20 cellular contexts compared by ENCODE assay signal in the genomic region with DNA sequence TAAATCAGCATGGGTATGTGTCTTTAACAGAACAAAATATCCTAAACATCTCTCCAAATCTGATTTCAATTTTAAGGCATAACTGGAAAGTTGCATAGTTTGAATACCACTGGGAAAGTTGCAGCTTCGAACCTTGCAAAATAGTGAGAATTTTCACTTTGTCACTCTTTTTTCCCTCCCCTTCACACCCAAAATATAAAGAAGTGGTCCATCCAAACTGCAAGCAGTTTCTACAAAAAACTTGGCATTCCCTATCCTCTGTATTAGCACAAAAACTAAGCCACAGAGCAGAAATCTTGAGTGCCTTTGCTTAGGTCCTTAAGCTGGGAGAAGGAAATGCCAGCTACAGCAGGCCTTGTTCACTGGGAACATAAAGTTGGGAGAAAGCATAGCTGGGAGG.
DNase-seq lines count a peak whose midpoint lies in the region; ATAC-seq, FAIRE-seq and TF ChIP-seq lines count a peak whose summit lies in the region.
"Had no signal": no experiment of that assay in that cellular context is flagged by ENCODE, and none has a peak within 500 bp of the region (broad histone marks: within the 10 kb centered on the region; RNA-seq: fewer than 3 reads in every experiment).

No MANE protein-coding gene starts in this region.

- no peak for TF ChIP-seq POLR2A in GM12891 (IDR thresholded peaks at IDR 0.05; ENCODE audit: low read depth, low read length)

- H3K9me3 ChIP-seq in ascending aorta (no peaks in the 10 kb centered on the region), mesenchymal stem cell (ENCODE audit: control insufficient read depth, low read length) (no peaks in the 10 kb centered on the region), thoracic aorta (no peaks in the 10 kb centered on the region)
- H3K9me3 ChIP-seq: Caco-2, ovary, right lobe of liver, SJCRH30 had no signal

- H3K4me1 ChIP-seq in ascending aorta (peaks cover 9 to 66% of the 10 kb centered on the region in 2 donors), mesenchymal stem cell (ENCODE audit: control insufficient read depth, insufficient read depth, low read depth, low read length) (peaks cover 11% of the 10 kb centered on the region), thoracic aorta (ENCODE audit: control insufficient read depth in 1 of 2, low read depth in 2 of 2) (peaks cover 44 to 68% of the 10 kb centered on the region in 2 donors)
- H3K4me1 ChIP-seq: Caco-2 had no signal

- H2AFZ ChIP-seq in mesenchymal stem cell (ENCODE audit: low read depth, low read length): no peak overlapping the region

- no peak overlapping the region for H3K23ac ChIP-seq in mesenchymal stem cell (ENCODE audit: low read length in 2 of 2)

- H3K4ac ChIP-seq in mesenchymal stem cell (ENCODE audit: low read depth in 1 of 2, low read length in 2 of 2): no peak overlapping the region

- H3K27me3 ChIP-seq in ascending aorta: no peaks in the 10 kb centered on the region
- H3K27me3 ChIP-seq in mesenchymal stem cell (ENCODE audit: control insufficient read depth in 1 of 2, insufficient read depth in 1 of 2, low read length in 2 of 2): no peaks in the 10 kb centered on the region
- no peaks in the 10 kb centered on the region for H3K27me3 ChIP-seq in thoracic aorta (replicated peaks; ENCODE audit: insufficient read depth)
- H3K27me3 ChIP-seq: ovary, right lobe of liver, SJCRH30 had no signal

- H3K27ac ChIP-seq in ascending aorta: peak overlapping the region; percentile 69 to 80
- H3K27ac ChIP-seq in mesenchymal stem cell (ENCODE audit: low read length, poor library complexity, severe bottlenecking): no peak overlapping the region
- H3K27ac ChIP-seq in thoracic aorta: peak overlapping the region; percentile 34 to 48
- H3K27ac ChIP-seq: dorsolateral prefrontal cortex, right lobe of liver, SJCRH30 had no signal

- no peak overlapping the region for H2BK120ac ChIP-seq in mesenchymal stem cell (ENCODE audit: low read depth, low read length)

- H4K8ac ChIP-seq in mesenchymal stem cell (ENCODE audit: low read length): no peak overlapping the region

- no peak overlapping the region for H4K91ac ChIP-seq in mesenchymal stem cell (ENCODE audit: low read length)

- DNase-seq in GM12891 (ENCODE audit: insufficient read length, low spot score): no peak
- no peak for DNase-seq in ascending aorta (ENCODE audit: low spot score in 2 of 2)
- DNase-seq in mesenchymal stem cell: no peak
- DNase-seq in thoracic aorta (ENCODE audit: low spot score): no peak
- no peak for DNase-seq in DMS53 (lab: John Stamatoyannopoulos, UW)
- DNase-seq in activated T-cell treated with anti-CD3 and anti-CD28 coated beads, Interleukin-2, amount 50 U/mL, for 48 hours: no peak
- DNase-seq: activated CD4-positive, alpha-beta T cell treated with anti-CD3 and anti-CD28 coated beads for 48 hours; activated naive CD4-positive, alpha-beta T cell treated with anti-CD3 and anti-CD28 coated beads, Interleukin-2, amount 50 U/mL, for 16 hours; anterior cingulate cortex; Caco-2; central memory CD4-positive, alpha-beta T cell; dorsolateral prefrontal cortex; HCEC 1CT; kidney glomerular epithelial cell; mesendoderm; ovary; right lobe of liver; SJCRH30 had no signal

- ATAC-seq in thoracic aorta (ENCODE audit: insufficient number of reproducible peaks, low FRiP score, low read depth) (no peak), GM18498 (IDR thresholded peaks at IDR 0.05; ENCODE audit: unreplicated experiment) (no peak)
- ATAC-seq: Panc1, right lobe of liver had no signal

- intact Hi-C loops in ascending aorta (cut with DNase I): loop anchor here (5.0 to 10.0 kb wide), 2 partner anchors 175 to 348 kb away; no protein-coding TSS in a partner anchor

- H3K9ac ChIP-seq in mesenchymal stem cell (ENCODE audit: low read length): peak overlapping the region; percentile 82

- H2BK12ac ChIP-seq in mesenchymal stem cell (ENCODE audit: low read length in 2 of 2): no peak overlapping the region

- no peak overlapping the region for H2BK15ac ChIP-seq in mesenchymal stem cell (ENCODE audit: low read depth, poor library complexity, severe bottlenecking)

- H3K14ac ChIP-seq in mesenchymal stem cell (ENCODE audit: low read length in 2 of 2): no peak overlapping the region

- peak; percentile 31 for FAIRE-seq in GM12891 (lab: Jason Lieb, UNC)

- no peak overlapping the region for H2BK5ac ChIP-seq in mesenchymal stem cell (ENCODE audit: low read depth, low read length, poor library complexity, severe bottlenecking)

- H3K4me3 ChIP-seq in ascending aorta: no peak overlapping the region
- no peak overlapping the region for H3K4me3 ChIP-seq in mesenchymal stem cell (ENCODE audit: insufficient read depth in 1 of 2, low read depth in 1 of 2, low read length in 2 of 2)
- no peak overlapping the region for H3K4me3 ChIP-seq in thoracic aorta
- H3K4me3 ChIP-seq: dorsolateral prefrontal cortex, ovary, right lobe of liver, SJCRH30 had no signal

- 78% methylated on average over 1 of the region's 1 CpG for WGBS in mesenchymal stem cell

- peaks cover 0 to 5% of the 10 kb centered on the region in 2 donors for H3K36me3 ChIP-seq in ascending aorta
- H3K36me3 ChIP-seq in mesenchymal stem cell (ENCODE audit: control insufficient read depth in 1 of 2, insufficient read depth in 2 of 2, low read depth in 1 of 2, low read length in 2 of 2): peaks cover 0 to 14% of the 10 kb centered on the region in 2 experiments
- no peaks in the 10 kb centered on the region for H3K36me3 ChIP-seq in thoracic aorta
- H3K36me3 ChIP-seq: ovary, right lobe of liver, SJCRH30 had no signal

- no peak overlapping the region for H3K4me2 ChIP-seq in mesenchymal stem cell (ENCODE audit: low read length, poor library complexity, severe bottlenecking)

- no peaks in the 10 kb centered on the region for H3K79me1 ChIP-seq in mesenchymal stem cell (replicated peaks; ENCODE audit: low read length, poor library complexity, severe bottlenecking)

- H2AK5ac ChIP-seq in mesenchymal stem cell (ENCODE audit: low read length, severe bottlenecking): no peak overlapping the region

- no peak overlapping the region for H3K18ac ChIP-seq in mesenchymal stem cell (ENCODE audit: low read depth in 1 of 2, low read length in 2 of 2)

- TF ChIP-seq CTCF in ascending aorta (IDR thresholded peaks at IDR 0.05): no peak
- TF ChIP-seq CTCF in thoracic aorta (IDR thresholded peaks at IDR 0.05): no peak

TF ChIP-seq in GM12891, 5 proteins besides CTCF, POLR2A, EP300 and RAD21:
- TF ChIP-seq POLR2AphosphoS5 (IDR thresholded peaks at IDR 0.05; ENCODE audit: low read depth, low read length) (no peak), POU2F2 (IDR thresholded peaks at IDR 0.05; ENCODE audit: low read depth, low read length) (no peak), PAX5 (IDR thresholded peaks at IDR 0.05; ENCODE audit: insufficient read depth, low read length, severe bottlenecking) (no peak), SPI1 (IDR thresholded peaks at IDR 0.05; ENCODE audit: low read depth, low read length) (no peak), TAF1 (IDR thresholded peaks at IDR 0.05; ENCODE audit: low read depth, low read length) (no peak)
